10 cellular contexts compared by ENCODE assay signal in genomic region chr1:90706437-90707362, GRCh38. TPM values are rescaled to one million over a fixed set of nuclear protein-coding genes. Genes with fewer than 3 reads are reported as not detected.
DNase-seq lines count a peak whose midpoint lies in the region; FAIRE-seq and TF ChIP-seq lines count a peak whose summit lies in the region.
"Had no signal": no experiment of that assay in that cellular context is flagged by ENCODE, and none has a peak within 500 bp of the region (broad histone marks: within the 10 kb centered on the region; RNA-seq: fewer than 3 reads in every experiment).

No MANE protein-coding gene starts in this region.

- no peak overlapping the region for H3K4ac ChIP-seq in H1 (replicated peaks; ENCODE audit: insufficient read length, low read depth, low read length)

- H4K20me1 ChIP-seq in H1 (replicated peaks in 1 of 2; ENCODE audit: control insufficient read depth in 1 of 2, insufficient read depth in 2 of 2, low read length in 2 of 2) (peaks cover 15 to 22% of the 10 kb centered on the region in 2 experiments), neural cell (ENCODE audit: insufficient read depth) (no peaks in the 10 kb centered on the region)

- H2BK120ac ChIP-seq in H1 (replicated peaks; ENCODE audit: low read depth, low read length): no peak overlapping the region

- no peaks in the 10 kb centered on the region for H3K9me2 ChIP-seq in neural cell (ENCODE audit: insufficient read depth, low read length)

- no peaks in the 10 kb centered on the region for H3K9me3 Mint-ChIP-seq in Calu3 (ENCODE audit: low read depth, unreplicated experiment)

- H4K5ac ChIP-seq in H1 (ENCODE audit: insufficient read length, low read depth, low read length): no peak overlapping the region

- H3K9ac ChIP-seq in H1 (replicated peaks in 1 of 4; ENCODE audit: extremely low read depth in 1 of 4, low read depth in 3 of 4, low read length in 3 of 4) (no peak overlapping the region), neural cell (ENCODE audit: low read length) (no peak overlapping the region)

- peaks cover 8 to 20% (median 14%) of the 10 kb centered on the region in 4 experiments for H3K4me1 ChIP-seq in H1 (replicated peaks in 1 of 4; ENCODE audit: control insufficient read depth in 3 of 4, insufficient read depth in 4 of 4, low read length in 3 of 4)
- no peaks in the 10 kb centered on the region for H3K4me1 ChIP-seq in BE2C

- peaks cover 3% of the 10 kb centered on the region; the same call in 1 of the 2 replicates for H3K23me2 ChIP-seq in H1 (ENCODE audit: low read depth, low read length)

- H3K9me3 ChIP-seq in H1 (ENCODE audit: insufficient read depth in 2 of 2, low read depth in 1 of 2, low read length in 1 of 2) (no peaks in the 10 kb centered on the region), neural cell (ENCODE audit: low read length) (no peaks in the 10 kb centered on the region), BE2C (no peaks in the 10 kb centered on the region)

- H3K27me3 ChIP-seq in H1 (replicated peaks in 1 of 4; ENCODE audit: control insufficient read depth in 3 of 4, extremely low read depth in 1 of 4, insufficient read depth in 3 of 4, low read length in 3 of 4) (peaks cover 63 to 81% (median 74%) of the 10 kb centered on the region in 4 experiments), neural cell (ENCODE audit: insufficient read depth, low read depth, low read length) (peaks cover 97% of the 10 kb centered on the region), BE2C (peaks cover 67% of the 10 kb centered on the region)

- no peak overlapping the region for H3K18ac ChIP-seq in H1 (ENCODE audit: extremely low read depth, low read length)

- TF ChIP-seq RAD21 in H1 (IDR thresholded peaks at IDR 0.05 in 1 of 2, conservative IDR thresholded peaks at IDR 0.05 in 1 of 2; ENCODE audit: low read depth in 2 of 2, low read length in 2 of 2) (no peak), neural cell (conservative IDR thresholded peaks at IDR 0.05) (no peak)

- TF ChIP-seq EP300 in H1 (IDR thresholded peaks at IDR 0.05; ENCODE audit: borderline replicate concordance in 1 of 2, low read depth in 2 of 2, low read length in 2 of 2): no peak
- no peak for TF ChIP-seq EP300 in neural cell (conservative IDR thresholded peaks at IDR 0.05; ENCODE audit: poor library complexity, severe bottlenecking)

- peak overlapping the region; percentile 72 to 73 for H3K4me2 ChIP-seq in H1 (ENCODE audit: insufficient read depth in 1 of 2, low read depth in 2 of 2, low read length in 2 of 2)
- H3K4me2 ChIP-seq in neural cell (ENCODE audit: low read length): no peak overlapping the region

- no peaks in the 10 kb centered on the region for H3K36me3 ChIP-seq in H1 (ENCODE audit: control insufficient read depth in 2 of 4, insufficient read depth in 4 of 4, low read length in 3 of 4)
- no peaks in the 10 kb centered on the region for H3K36me3 ChIP-seq in neural cell (ENCODE audit: insufficient read depth, low read length)
- no peaks in the 10 kb centered on the region for H3K36me3 ChIP-seq in BE2C

- no peaks in the 10 kb centered on the region for H3K36me3 Mint-ChIP-seq in Calu3 (ENCODE audit: insufficient read depth, unreplicated experiment)

- TF ChIP-seq POLR2A in H1 (IDR thresholded peaks at IDR 0.05; ENCODE audit: control extremely low read depth in 1 of 2, low read depth in 2 of 2, low read length in 2 of 2): no peak

- no peak overlapping the region for H2AK5ac ChIP-seq in H1 (ENCODE audit: low read depth, low read length)

- peaks cover 88% of the 10 kb centered on the region for H3K27me3 Mint-ChIP-seq in Calu3 (ENCODE audit: unreplicated experiment)

- H2BK15ac ChIP-seq in H1 (ENCODE audit: low read length): no peak overlapping the region

- no peaks in the 10 kb centered on the region for H3F3A ChIP-seq in neural cell (ENCODE audit: insufficient read depth, low read length, poor library complexity, severe bottlenecking)

- H2BK12ac ChIP-seq in H1 (ENCODE audit: low read depth, low read length): no peak overlapping the region

- H3K79me2 ChIP-seq in H1 (ENCODE audit: control insufficient read depth in 1 of 2, insufficient read depth in 2 of 2, low read length in 2 of 2) (no peaks in the 10 kb centered on the region), neural cell (replicated peaks; ENCODE audit: insufficient read depth, low read length) (no peaks in the 10 kb centered on the region)

- H3K27ac ChIP-seq in H1 (ENCODE audit: low read depth, low read length) (no peak overlapping the region), neural cell (ENCODE audit: low read length) (no peak overlapping the region)

- H3K79me1 ChIP-seq in H1 (ENCODE audit: low read depth, low read length): no peaks in the 10 kb centered on the region

- no TSS peak for BruUV-seq in Calu3 (replicated peaks; lab: Mats Ljungman, UMichigan)

- no peak overlapping the region for H2BK5ac ChIP-seq in H1 (ENCODE audit: low read depth, low read length)

- intact Hi-C loops in Calu3 (cut with micrococcal nuclease; ENCODE audit: unreplicated experiment): no loop called here

- TF ChIP-seq CTCF in Calu3 (IDR thresholded peaks at IDR 0.05; ENCODE audit: unreplicated experiment) (no peak), H1 (IDR thresholded peaks at IDR 0.05; ENCODE audit: control extremely low read depth in 1 of 3, insufficient read depth in 1 of 3, low read depth in 1 of 3, low read length in 3 of 3) (no peak), neural cell (IDR thresholded peaks at IDR 0.05; ENCODE audit: poor library complexity, severe bottlenecking) (no peak), BE2C (IDR thresholded peaks at IDR 0.05; ENCODE audit: low read depth, low read length) (no peak)

- H3K27ac Mint-ChIP-seq in Calu3 (ENCODE audit: unreplicated experiment): no peak overlapping the region

- no peak overlapping the region for H4K91ac ChIP-seq in H1 (replicated peaks; ENCODE audit: insufficient read length, low read length)

- no peak for FAIRE-seq in H1 (lab: Jason Lieb, UNC)
- FAIRE-seq: TTC549 had no signal

- H3K23ac ChIP-seq in H1 (ENCODE audit: insufficient read length): no peak overlapping the region

- H2AFZ ChIP-seq in H1 (ENCODE audit: low read length) (no peak overlapping the region), neural cell (ENCODE audit: low read depth, low read length) (no peak overlapping the region)

- DNase-seq in Calu3: peak; percentile 40
- DNase-seq in NCI-H1092 (lab: John Stamatoyannopoulos, UW): peak; percentile 57
- DNase-seq in H1 (ENCODE audit: low read depth in 1 of 2, low spot score in 2 of 2): peak in 1 of 2 experiments; percentile 80
- DNase-seq in HUDEP-2 (lab: John Stamatoyannopoulos, UW; ENCODE audit: unreplicated experiment in 76 of 76): no peak
- DNase-seq in mesenteric fat pad (ENCODE audit: low spot score): no peak
- DNase-seq in activated CD4-positive, alpha-beta T cell treated with anti-CD3 and anti-CD28 coated beads for 48 hours: no peak
- DNase-seq in BE2C: no peak

- CTCF ChIA-PET in Calu3 (lab: Charles Lee): interaction anchor here (0.8 kb wide), 1 partner anchor 594 kb away, joined by 3 read pairs; no protein-coding TSS in a partner anchor
- CTCF ChIA-PET in H1 (lab: Charles Lee; ENCODE audit: partially characterized antibody): interaction anchor here (0.7 to 4.7 kb wide), 9 partner anchors 10 to 460 kb away, joined by 3 to 18 read pairs (median 6); no protein-coding TSS in a partner anchor

- no peak overlapping the region for H3K14ac ChIP-seq in H1 (ENCODE audit: insufficient read length)

- H2BK20ac ChIP-seq in H1 (ENCODE audit: low read length): no peak overlapping the region

- H3K4me3 ChIP-seq in H1 (ENCODE audit: extremely low read depth in 1 of 4, insufficient read depth in 2 of 4, low read depth in 3 of 4, low read length in 4 of 4) (peak overlapping the region; percentile 21 to 54 (median 25)), neural cell (ENCODE audit: low read length) (peak overlapping the region; percentile 62), BE2C (ENCODE audit: low read depth, low read length) (no peak overlapping the region)

- H4K8ac ChIP-seq in H1 (ENCODE audit: extremely low read depth, insufficient read depth, low read length): 0 out of 2 replicates have a peak overlapping the region, but pooled peaks have one; percentile 42

- H3K4me3 Mint-ChIP-seq in Calu3 (ENCODE audit: low read depth, unreplicated experiment): peak overlapping the region; percentile 65

- POLR2A ChIA-PET in H1 (lab: Charles Lee; ENCODE audit: partially characterized antibody): interaction anchor here (1.4 to 2.7 kb wide), 3 partner anchors 13 to 21 kb away, joined by 3 to 8 read pairs (median 5); no protein-coding TSS in a partner anchor

- WGBS in H1 (ENCODE audit: extremely low coverage in 1 of 2, insufficient coverage in 1 of 2, insufficient read length in 1 of 2, insufficient replicate concordance in 2 of 2, low coverage in 1 of 2, low lambda C conversion rate in 2 of 2, missing lambda C conversion rate in 1 of 2), 2 experiments: 2% methylated on average over 72 of the region's 73 CpGs; no CpG with 5 or more reads in 1 of the 2 experiments

- no peak overlapping the region for H3K56ac ChIP-seq in H1 (replicated peaks; ENCODE audit: insufficient read length, low read depth, low read length)

- no peaks in the 10 kb centered on the region for H3K4me1 Mint-ChIP-seq in Calu3 (ENCODE audit: low read depth, unreplicated experiment)

TF ChIP-seq in H1, 55 proteins besides CTCF, POLR2A, EP300 and RAD21 (continues in another document):
- TF ChIP-seq CREB1 (IDR thresholded peaks at IDR 0.05) (no peak), CHD2 (IDR thresholded peaks at IDR 0.05; ENCODE audit: low read length) (no peak; the same call in 1 of the 2 replicates), RFX5 (IDR thresholded peaks at IDR 0.05; ENCODE audit: borderline replicate concordance, low read depth, low read length) (no peak)

TF ChIP-seq in neural cell, 6 proteins besides CTCF, POLR2A, EP300 and RAD21:
- TF ChIP-seq POLR2AphosphoS5 (IDR thresholded peaks at IDR 0.05): peak; percentile 5
- TF ChIP-seq EZH2 (IDR thresholded peaks at IDR 0.05; ENCODE audit: borderline replicate concordance, insufficient read depth, low read length, poor library complexity, severe bottlenecking): peak; percentile 92
- no peak for TF ChIP-seq SMC3 (conservative IDR thresholded peaks at IDR 0.05; ENCODE audit: poor library complexity)
- TF ChIP-seq TAF1 (IDR thresholded peaks at IDR 0.05; ENCODE audit: low read depth): no peak
TF ChIP-seq in neural cell: peak in this region for 2.

RNA-seq across cellular contexts. Expression of gene BARHL2, which starts 10.4 kb away (rescaled TPM):
- total RNA-seq in Calu3 (2022): not detected in 2 replicates
- 0.15 TPM in 2 replicates for total RNA-seq in H1 (2021; fragmentation: NEBNext Ultra II Directional; extraction: Animal tissue kit (Norgen Biotek cat#: 25700))
- polyA plus RNA-seq in H1 (2011; rRNA removed): not detected in 2 replicates
- not detected for polyA plus RNA-seq in H1 (2011; cell fraction: cytosol; rRNA removed)
- polyA plus RNA-seq in H1 (2011; cell fraction: nucleus; rRNA removed): not detected
- not detected in 4 replicates for polyA plus RNA-seq in H1 (2012, experiment 1 of 2)
- polyA plus RNA-seq in H1 (2012, experiment 2 of 2): not detected
- 0.02 TPM for polyA plus RNA-seq in H1 (2013, experiment 1 of 2)
- 0.04 TPM for polyA plus RNA-seq in H1 (2013, experiment 2 of 2)
- not detected in 2 replicates for polyA minus RNA-seq in H1 (2011; rRNA and poly(A)+ RNA removed)
- polyA minus RNA-seq in H1 (2011; cell fraction: cytosol; rRNA and poly(A)+ RNA removed): not detected
- not detected for polyA minus RNA-seq in H1 (2011; cell fraction: nucleus; rRNA and poly(A)+ RNA removed)
- polyA plus RNA-seq in neural cell: not detected in 2 replicates
- 0.46 TPM in 1 of 2 replicates, not detected in the other for polyA minus RNA-seq in neural cell
- not detected for total RNA-seq in mesenteric fat pad
- polyA plus RNA-seq in BE2C (2012; ENCODE audit: insufficient read depth, insufficient read length, low read depth): not detected
- total RNA-seq: lung microvascular endothelial cell had no signal

Comparison
In these comparisons a context has a peak if more than half of its experiments do, and no peak if none do; other contexts are left out.
1. DNase-seq: peak in Calu3 (single experiment) and NCI-H1092 (single experiment); none in HUDEP-2 (0 of 76), mesenteric fat pad (single experiment), activated CD4-positive, alpha-beta T cell treated with anti-CD3 and anti-CD28 coated beads for 48 hours (single experiment) and BE2C (single experiment).